31 cellular contexts compared by ENCODE assay signal in genomic region chr21:30880914-30881313, GRCh38. TPM values are rescaled to one million over a fixed set of nuclear protein-coding genes. Genes with fewer than 3 reads are reported as not detected.
"Had no signal": no experiment of that assay in that cellular context is flagged by ENCODE, and none has a peak within 500 bp of the region (broad histone marks: within the 10 kb centered on the region; RNA-seq: fewer than 3 reads in every experiment).

No MANE protein-coding gene starts in this region.

- H3K4me3 ChIP-seq: dorsolateral prefrontal cortex, gastrocnemius medialis, left lung, neural progenitor cell, prostate gland, right atrium auricular region, smooth muscle cell, thoracic aorta, tibial nerve, upper lobe of left lung, uterus had no signal

- H3K9me3 ChIP-seq: gastrocnemius medialis, left lung, prostate gland, right atrium auricular region, thoracic aorta, tibial nerve, uterus had no signal

- H3K4me2 ChIP-seq: neural progenitor cell, smooth muscle cell had no signal

- ATAC-seq: esophagus mucosa; gastrocnemius medialis; left lung; naive thymus-derived CD4-positive, alpha-beta T cell; sciatic nerve; stimulated activated memory B cell treated with anti-CD40 and anti-IgM and Interleukin-4, amounts not matched to agents 10 μg/mL and 1 μg/mL and 100 μg/mL, for 72 hours; stimulated activated naive CD8-positive, alpha-beta T cell treated with anti-CD3 and anti-CD28 coated beads, Interleukin-15, Interleukin-2, amounts not matched to agents 100 U/mL and 50 U/mL, for 24 hours had no signal

- H3K4me1 ChIP-seq: gastrocnemius medialis, left lung, neural progenitor cell, prostate gland, right atrium auricular region, tibial nerve, upper lobe of left lung, uterus had no signal

- H3K9ac ChIP-seq: neural progenitor cell had no signal

- H3K36me3 ChIP-seq: gastrocnemius medialis, left lung, neural progenitor cell, prostate gland, right atrium auricular region, thoracic aorta, tibial nerve, upper lobe of left lung, uterus had no signal

- H3K27me3 ChIP-seq: dorsolateral prefrontal cortex, gastrocnemius medialis, left lung, neural progenitor cell, right atrium auricular region, tibial nerve, upper lobe of left lung, uterus had no signal

- H2AFZ ChIP-seq: neural progenitor cell had no signal

- H3K27ac ChIP-seq: dorsolateral prefrontal cortex, epithelial cell of prostate, gastrocnemius medialis, left lung, neural progenitor cell, prostate gland, right atrium auricular region, thoracic aorta, tibial nerve, upper lobe of left lung, uterus had no signal

- DNase-seq: dorsolateral prefrontal cortex; effector CD4-positive, alpha-beta T cell; foreskin fibroblast; gastrocnemius medialis; head of caudate nucleus; mammary epithelial cell; mesendoderm; midbrain; naive thymus-derived CD4-positive, alpha-beta T cell; nucleus accumbens; stimulated activated CD4-positive, alpha-beta T cell treated with anti-CD3 and anti-CD28 coated beads, Interleukin-2, amount 100 ng/mL, for 24 hours; stimulated activated CD4-positive, alpha-beta T cell treated with anti-CD3 and anti-CD28 coated beads, Interleukin-4, amount 100 ng/mL, for 24 hours; stimulated activated naive CD8-positive, alpha-beta T cell treated with anti-CD3 and anti-CD28 coated beads, Interleukin-15, Interleukin-2, amounts not matched to agents 100 U/mL and 50 U/mL, for 24 hours; substantia nigra; upper lobe of left lung; uterus had no signal

RNA-seq across cellular contexts. Expression of gene KRTAP11-1, which starts 0.5 kb away (rescaled TPM):
- total RNA-seq: esophagus mucosa; gastrocnemius medialis; glomerular endothelial cell; left lung; mammary epithelial cell; naive thymus-derived CD4-positive, alpha-beta T cell; osteocyte; right atrium auricular region; sciatic nerve; smooth muscle cell; thoracic aorta; uterus had no signal
- polyA plus RNA-seq: keratinocyte; mammary epithelial cell; naive thymus-derived CD4-positive, alpha-beta T cell; smooth muscle cell had no signal

RNA-seq across cellular contexts. Expression of gene KRTAP7-1, which starts 51.4 kb away (rescaled TPM):
- total RNA-seq: esophagus mucosa; gastrocnemius medialis; glomerular endothelial cell; left lung; mammary epithelial cell; mucosa of gallbladder; naive thymus-derived CD4-positive, alpha-beta T cell; osteocyte; prostate gland; right atrium auricular region; sciatic nerve; thoracic aorta; tibial nerve; upper lobe of left lung; uterus had no signal
- polyA plus RNA-seq: keratinocyte; mammary epithelial cell; naive thymus-derived CD4-positive, alpha-beta T cell had no signal
